29 cellular contexts compared by ENCODE assay signal in the genomic region with DNA sequence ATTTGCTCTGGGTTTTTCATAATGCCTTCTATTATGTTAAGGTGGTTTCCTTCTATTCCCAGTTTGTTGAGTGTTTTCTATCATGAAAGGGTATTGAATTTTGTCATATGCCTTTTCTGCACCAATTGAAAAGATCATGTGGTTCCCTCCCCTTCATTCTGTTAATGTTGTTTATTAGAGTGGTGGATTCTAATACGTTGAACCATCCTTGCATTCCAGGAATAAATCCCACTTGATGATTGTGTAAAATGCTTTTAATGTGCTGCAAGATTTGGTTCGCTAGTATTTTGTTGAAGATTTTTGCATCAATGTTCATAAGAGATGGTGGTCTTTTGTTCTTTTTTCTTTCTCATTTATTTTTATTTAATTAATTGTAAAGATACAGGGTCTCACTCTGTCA.
"Had no signal": no experiment of that assay in that cellular context is flagged by ENCODE, and none has a peak within 500 bp of the region (broad histone marks: within the 10 kb centered on the region; RNA-seq: fewer than 3 reads in every experiment).

No MANE protein-coding gene starts in this region.

- H3K36me3 Mint-ChIP-seq: type B pancreatic cell had no signal

- DNase-seq: naive thymus-derived CD8-positive, alpha-beta T cell; nephron progenitor cell; nucleus accumbens; psoas muscle; right cardiac atrium; right lobe of liver; sigmoid colon; small intestine; stimulated activated CD4-positive, alpha-beta T cell treated with anti-CD3 and anti-CD28 coated beads, Interleukin-15, amount 100 ng/mL, for 24 hours; stimulated activated CD4-positive, alpha-beta T cell treated with anti-CD3 and anti-CD28 coated beads, Interleukin-2, amount 100 ng/mL, for 24 hours; stimulated activated CD4-positive, alpha-beta T cell treated with anti-CD3 and anti-CD28 coated beads, Interleukin-2, amount 100 ng/mL, for 48 hours; stimulated activated CD4-positive, alpha-beta T cell treated with anti-CD3 and anti-CD28 coated beads, Interleukin-4, amount 100 ng/mL, for 24 hours; stimulated activated naive CD4-positive, alpha-beta T cell; stimulated activated naive CD8-positive, alpha-beta T cell treated with anti-CD3 and anti-CD28 coated beads, Interleukin-15, amount 100 ng/mL, for 72 hours; stimulated activated naive CD8-positive, alpha-beta T cell treated with anti-CD3 and anti-CD28 coated beads, Interleukin-15, Interleukin-2, amounts not matched to agents 100 U/mL and 50 U/mL, for 24 hours; substantia nigra; testis; tibial artery; transverse colon; upper lobe of right lung; uterus had no signal

- H3K36me3 ChIP-seq: neutrophil, pancreas, right lobe of liver, sigmoid colon, suprapubic skin, tibial artery, transverse colon, upper lobe of right lung, uterus had no signal

- H3K4me3 ChIP-seq: pancreas, psoas muscle, right lobe of liver, sigmoid colon, suprapubic skin, testis, tibial artery, transverse colon, upper lobe of right lung, uterus had no signal

- H3K27ac ChIP-seq: neutrophil, pancreas, psoas muscle, right lobe of liver, sigmoid colon, suprapubic skin, testis, tibial artery, transverse colon, upper lobe of right lung, uterus had no signal

- H3K27ac Mint-ChIP-seq: naive thymus-derived CD8-positive, alpha-beta T cell; natural killer cell treated with Interleukin-12 subunit alpha and Interleukin-12 subunit beta and Interleukin-15 and Interleukin-18, amount 100 ng/mL, for 72 hours; nephron progenitor cell; progenitor cell of endocrine pancreas; stimulated activated memory B cell treated with anti-CD40 and anti-IgM and Interleukin-4, amounts not matched to agents 10 μg/mL and 1 μg/mL and 100 μg/mL, for 72 hours; stimulated activated naive CD8-positive, alpha-beta T cell treated with anti-CD3 and anti-CD28 coated beads, Interleukin-15, amount 100 ng/mL, for 72 hours; type B pancreatic cell had no signal

- H3K4me3 Mint-ChIP-seq: naive thymus-derived CD8-positive, alpha-beta T cell; natural killer cell treated with Interleukin-12 subunit alpha and Interleukin-12 subunit beta and Interleukin-15 and Interleukin-18, amount 100 ng/mL, for 72 hours; nephron progenitor cell; neural crest cell; stimulated activated memory B cell treated with anti-CD40 and anti-IgM and Interleukin-4, amounts not matched to agents 10 μg/mL and 1 μg/mL and 100 μg/mL, for 72 hours; stimulated activated naive CD8-positive, alpha-beta T cell treated with anti-CD3 and anti-CD28 coated beads, Interleukin-15, amount 100 ng/mL, for 72 hours; type B pancreatic cell had no signal

- H3K9me3 ChIP-seq: pancreas, right lobe of liver, testis, upper lobe of right lung had no signal

- H3K4me1 Mint-ChIP-seq: naive thymus-derived CD8-positive, alpha-beta T cell; nephron progenitor cell; neural crest cell; stimulated activated memory B cell treated with anti-CD40 and anti-IgM and Interleukin-4, amounts not matched to agents 10 μg/mL and 1 μg/mL and 100 μg/mL, for 72 hours; stimulated activated naive CD8-positive, alpha-beta T cell treated with anti-CD3 and anti-CD28 coated beads, Interleukin-15, amount 100 ng/mL, for 72 hours had no signal

- H3K4me1 ChIP-seq: pancreas, psoas muscle, right lobe of liver, sigmoid colon, suprapubic skin, testis, tibial artery, transverse colon, upper lobe of right lung, uterus had no signal

- H3K27me3 ChIP-seq: neutrophil, pancreas, right lobe of liver, sigmoid colon, suprapubic skin, testis, tibial artery, transverse colon, upper lobe of right lung, uterus had no signal

- H3K27me3 Mint-ChIP-seq: progenitor cell of endocrine pancreas; stimulated activated naive CD8-positive, alpha-beta T cell treated with anti-CD3 and anti-CD28 coated beads, Interleukin-15, amount 100 ng/mL, for 72 hours; type B pancreatic cell had no signal
